8 cellular contexts compared by ENCODE assay signal in the genomic region with DNA sequence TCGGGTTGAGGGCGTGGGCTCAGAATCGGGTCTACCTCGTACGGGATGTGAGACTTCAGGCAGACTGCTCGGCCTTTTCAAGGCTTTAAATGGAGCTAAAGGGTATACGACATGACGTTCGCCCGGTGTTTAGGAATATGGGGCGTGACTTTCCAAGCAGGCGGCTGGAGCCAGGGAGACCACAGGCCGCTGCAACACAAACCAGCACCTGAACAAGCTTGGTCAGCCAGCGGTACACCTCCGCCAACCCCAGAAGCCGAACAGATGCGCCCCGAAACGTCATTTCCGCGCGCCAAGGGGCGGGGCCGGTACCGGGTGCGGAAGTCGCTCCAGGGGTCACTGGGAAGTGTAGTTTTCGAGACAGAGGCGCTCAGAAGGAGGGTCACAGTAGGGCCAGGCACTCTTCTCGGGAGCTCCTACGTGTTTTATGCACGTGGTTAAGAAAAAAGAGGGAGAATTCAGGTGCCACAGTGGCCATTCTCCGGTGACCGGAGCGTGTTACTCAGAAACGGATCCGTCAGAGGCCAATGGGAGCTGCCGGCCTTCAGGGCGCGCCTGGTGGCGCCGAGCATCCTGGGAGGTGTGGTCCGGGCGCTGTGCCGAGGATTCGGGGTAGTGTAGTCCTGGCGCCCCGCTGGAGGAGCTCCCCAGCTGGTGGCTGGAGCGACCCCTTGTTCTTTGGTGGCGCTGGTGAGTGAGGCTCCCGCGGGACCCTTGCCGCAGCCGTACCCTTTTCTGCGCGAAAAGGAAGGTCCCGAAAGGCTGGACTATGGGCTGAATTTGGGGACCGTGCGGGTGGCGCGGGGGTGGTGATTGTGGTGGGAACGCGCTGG. TPM values are rescaled to one million over a fixed set of nuclear protein-coding genes. Genes with fewer than 3 reads are reported as not detected.
A peak's percentile ranks its signal among the peaks of the same experiment; 100 is the strongest.
DNase-seq lines count a peak whose midpoint lies in the region; ATAC-seq and TF ChIP-seq lines count a peak whose summit lies in the region.

A gene (plus strand): TSS at position 613 of the 833 bp plus-strand sequence. CDS start 17,160 bp downstream, outside the sequence.

- peaks cover 29% of the 10 kb centered on the region for H3K9me3 Mint-ChIP-seq in chondrocyte (ENCODE audit: low read depth)

- TF ChIP-seq CTCF in BE2C (IDR thresholded peaks at IDR 0.05; ENCODE audit: low read depth, low read length) = no peak
- TF ChIP-seq CTCF in chondrocyte (IDR thresholded peaks at IDR 0.05) = peak; percentile 37
- TF ChIP-seq CTCF in kidney epithelial cell (IDR thresholded peaks at IDR 0.05; ENCODE audit: insufficient read depth, low read length, poor library complexity, severe bottlenecking) = peak; percentile 17

- no peaks in the 10 kb centered on the region for H3K4me1 ChIP-seq in BE2C

- peak within 1 kb of the TSS; percentile 95 for H3K4me3 Mint-ChIP-seq in chondrocyte (ENCODE audit: unreplicated experiment)

- no peaks in the 10 kb centered on the region for H3K27me3 ChIP-seq in BE2C
- no peaks in the 10 kb centered on the region for H3K27me3 ChIP-seq in kidney epithelial cell (ENCODE audit: control insufficient read depth, insufficient read depth, low read length)

- peak within 1 kb of the TSS; percentile 97 for H3K4me3 ChIP-seq in BE2C (ENCODE audit: low read depth, low read length)
- peak within 1 kb of the TSS; percentile 87 for H3K4me3 ChIP-seq in kidney epithelial cell (ENCODE audit: low read depth, low read length)

- DNase-seq in BE2C (peak; percentile 94), NCI-H460 (ENCODE audit: extremely low read depth, low read depth) (peak; percentile 90), chondrocyte (ENCODE audit: low spot score) (peak; percentile 97), kidney epithelial cell (ENCODE audit: low read depth) (peak; percentile 76)
- DNase-seq in activated CD4-positive, alpha-beta T cell treated with anti-CD3 and anti-CD28 coated beads for 1 hour = peak; percentile 95
- DNase-seq in stimulated activated CD4-positive, alpha-beta T cell treated with anti-CD3 and anti-CD28 coated beads, Interleukin-15, amount 100 ng/mL, for 24 hours = peak; percentile 97

- peak; percentile 93 for TF ChIP-seq POLR2A in GM19193 (IDR thresholded peaks at IDR 0.05; ENCODE audit: extremely low read depth, insufficient read depth, insufficient read length)

- ATAC-seq in HG03432 (IDR thresholded peaks at IDR 0.05; ENCODE audit: unreplicated experiment) = peak; percentile 98

- no peaks in the 10 kb centered on the region for H3K9me3 ChIP-seq in BE2C

- H3K27me3 Mint-ChIP-seq in chondrocyte (ENCODE audit: low read depth) = peaks cover 6% of the 10 kb centered on the region

- H3K27ac Mint-ChIP-seq in chondrocyte (ENCODE audit: unreplicated experiment) = peak within 1 kb of the TSS; percentile 99

- no peaks in the 10 kb centered on the region for H3K36me3 ChIP-seq in BE2C
- H3K36me3 ChIP-seq in kidney epithelial cell (ENCODE audit: control insufficient read depth, insufficient read depth, low read length) = no peaks in the 10 kb centered on the region

- peaks cover 31% of the 10 kb centered on the region for H3K36me3 Mint-ChIP-seq in chondrocyte (ENCODE audit: low read depth)

- peaks cover 29% of the 10 kb centered on the region for H3K4me1 Mint-ChIP-seq in chondrocyte (ENCODE audit: low read depth)

RNA-seq across cellular contexts. Expression of the gene that starts here (rescaled TPM):
- polyA plus RNA-seq in BE2C (2012; ENCODE audit: insufficient read depth, insufficient read length, low read depth) = 14.6 TPM
- 11.5 and 13.9 TPM in 2 replicates for total RNA-seq in NCI-H460 (2014; rRNA removed; shearing (Covaris generic))
- polyA plus RNA-seq in NCI-H460 (2014; cell fraction: nucleus; rRNA removed) = 30.7 and 44.1 TPM in 2 replicates
- total RNA-seq in chondrocyte (16.7 to 18.6 TPM (median 17.9 TPM) in 3 replicates), kidney epithelial cell (10.0 and 10.8 TPM in 2 replicates)

Comparison
In these comparisons a context has a peak if more than half of its experiments do, and no peak if none do; other contexts are left out.
1. Peak in every context shown above with its lines: DNase-seq, ATAC-seq and H3K4me3 ChIP-seq.